ENCODE assay signal across 8 cellular contexts in the genomic region with DNA sequence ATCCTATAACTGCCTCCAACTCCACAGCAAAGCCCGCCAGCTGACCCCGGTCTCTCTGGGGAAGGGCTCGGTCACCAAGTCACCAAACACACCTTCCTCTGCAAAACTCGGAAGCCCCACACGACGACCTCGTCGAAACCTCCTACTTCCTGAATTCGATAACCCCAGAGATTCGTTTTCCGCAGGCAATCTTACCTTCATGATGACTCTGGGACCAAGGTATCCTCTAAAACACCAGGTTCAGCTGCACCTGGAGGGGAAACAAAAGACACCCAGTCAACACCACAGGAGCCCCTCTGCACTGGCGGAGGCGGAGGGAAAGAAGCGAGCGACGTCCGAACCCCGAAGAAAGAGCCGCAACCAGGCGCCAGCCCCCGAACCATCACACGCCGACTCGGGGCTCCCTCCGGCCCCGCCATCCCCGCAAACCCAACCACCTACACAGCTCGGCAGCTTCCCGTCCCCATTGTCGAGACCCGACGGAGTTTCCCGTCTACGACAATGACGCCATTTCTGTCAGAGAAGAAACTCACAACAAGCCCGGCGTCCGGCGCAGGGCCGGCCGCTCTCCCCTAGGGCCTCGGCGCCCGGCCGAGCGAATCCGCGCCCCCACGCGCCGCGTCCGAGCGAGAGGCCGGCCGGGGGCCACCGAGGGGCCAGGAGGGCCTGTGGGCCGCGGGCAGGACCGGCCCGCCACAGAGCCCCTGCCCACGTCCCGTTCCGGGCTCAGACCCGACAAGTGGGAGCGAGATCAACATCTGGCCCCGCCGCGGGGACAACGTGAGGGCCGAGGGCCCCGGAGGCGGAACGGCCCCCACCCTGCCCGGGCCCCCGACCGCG. TPM values are rescaled to one million over a fixed set of nuclear protein-coding genes. Genes with fewer than 3 reads are reported as not detected.
A peak's percentile ranks its signal among the peaks of the same experiment; 100 is the strongest.
DNase-seq lines count a peak whose midpoint lies in the region; ATAC-seq and TF ChIP-seq lines count a peak whose summit lies in the region.

No MANE protein-coding gene starts in this region.

- no peaks in the 10 kb centered on the region for H3K9me2 ChIP-seq in OCI-LY1 (ENCODE audit: low read depth, low read length)

- peak overlapping the region; percentile 84 for H3K4me2 ChIP-seq in OCI-LY1 (ENCODE audit: low read length)

- TF ChIP-seq POLR2A in esophagus squamous epithelium (IDR thresholded peaks at IDR 0.05) = no peak

- H3K27me3 ChIP-seq in CD8-positive, alpha-beta T cell (ENCODE audit: insufficient read depth, low read length) = no peaks in the 10 kb centered on the region
- no peaks in the 10 kb centered on the region for H3K27me3 ChIP-seq in OCI-LY1 (ENCODE audit: insufficient read depth, low read length)
- H3K27me3 ChIP-seq in esophagus squamous epithelium = no peaks in the 10 kb centered on the region

- peak; percentile 14 for ATAC-seq in CD8-positive, alpha-beta T cell
- ATAC-seq in natural killer cell (peak; percentile 11 to 31 (median 15)), HG02763 (IDR thresholded peaks at IDR 0.05; ENCODE audit: unreplicated experiment) (no peak)

- intact Hi-C loops in CD8-positive, alpha-beta T cell (cut with DNase I, micrococcal nuclease) = loop anchor here (2.0 to 10.0 kb wide), 9 partner anchors 35 to 1275 kb away; partner anchors contain the start of genes LYST (in 2 of the 2), ERO1B (in 1 of the 2), HEATR1 (in 1 of the 2) and RBM34 (in 1 of the 2)
- intact Hi-C loops in esophagus squamous epithelium (cut with DNase I) = loop anchor here (10.0 kb wide), 1 partner anchor 62 kb away; no protein-coding TSS in a partner anchor
- intact Hi-C loops in natural killer cell (cut with micrococcal nuclease) = loop anchor here (5.0 to 10.0 kb wide), 4 partner anchors 90 to 722 kb away; partner anchors contain the start of genes LYST and TOMM20

- H3K4me1 Mint-ChIP-seq in CD8-positive, alpha-beta T cell (ENCODE audit: low read depth) = peaks cover 56% of the 10 kb centered on the region
- H3K4me1 Mint-ChIP-seq in natural killer cell = peaks cover 39 to 43% of the 10 kb centered on the region in 2 donors

- no peaks in the 10 kb centered on the region for H3K9me3 ChIP-seq in CD8-positive, alpha-beta T cell (ENCODE audit: low read length)
- H3K9me3 ChIP-seq in OCI-LY1 (ENCODE audit: low read length) (no peaks in the 10 kb centered on the region), esophagus squamous epithelium (no peaks in the 10 kb centered on the region)

- peak overlapping the region; percentile 95 for H3K27ac Mint-ChIP-seq in CD8-positive, alpha-beta T cell
- H3K27ac Mint-ChIP-seq in natural killer cell = no peak overlapping the region

- CTCF ChIA-PET in CD8-positive, alpha-beta T cell (lab: Charles Lee) = interaction anchor here (0.6 kb wide), 2 partner anchors 39 to 51 kb away, joined by 3 read pairs; no protein-coding TSS in a partner anchor

- 0% methylated on average over 3 to 6 of the region's 78 CpGs for WGBS in esophagus squamous epithelium, 2 donors

- DNase-seq in CD8-positive, alpha-beta T cell = peak; percentile 34 to 76 (median 57)
- DNase-seq in HCEC 1CT = peak; percentile 87
- DNase-seq in activated T-cell treated with anti-CD3 and anti-CD28 coated beads, Interleukin-2, amount 50 U/mL, for 48 hours = peak; percentile 76
- DNase-seq in esophagus squamous epithelium (lab: John Stamatoyannopoulos, UW) = no peak
- DNase-seq in natural killer cell = peak; percentile 68
- peak; percentile 52 to 73 (median 68) for DNase-seq in stimulated activated naive CD4-positive, alpha-beta T cell (lab: John Stamatoyannopoulos, UW)

- peak overlapping the region; percentile 97 for H3K4me3 Mint-ChIP-seq in CD8-positive, alpha-beta T cell
- peak overlapping the region; percentile 99 for H3K4me3 Mint-ChIP-seq in natural killer cell

- no peak for TF ChIP-seq CTCF in CD8-positive, alpha-beta T cell (IDR thresholded peaks at IDR 0.05)
- TF ChIP-seq CTCF in OCI-LY1 (IDR thresholded peaks at IDR 0.05; ENCODE audit: low read length) (no peak), esophagus squamous epithelium (IDR thresholded peaks at IDR 0.05) (no peak), natural killer cell (IDR thresholded peaks at IDR 0.05) (no peak)

- H3K36me3 ChIP-seq in CD8-positive, alpha-beta T cell (ENCODE audit: insufficient read depth, low read length) = no peaks in the 10 kb centered on the region
- peaks cover 20% of the 10 kb centered on the region; the same call in 1 of the 2 replicates for H3K36me3 ChIP-seq in OCI-LY1 (ENCODE audit: insufficient read depth, low read length)
- peaks cover 0 to 3% (median 0%) of the 10 kb centered on the region in 3 donors for H3K36me3 ChIP-seq in esophagus squamous epithelium

- H3K27ac ChIP-seq in CD8-positive, alpha-beta T cell (ENCODE audit: low read depth, low read length) = peak overlapping the region; percentile 86
- H3K27ac ChIP-seq in OCI-LY1 (ENCODE audit: low read depth, low read length, poor library complexity, severe bottlenecking) (peak overlapping the region; percentile 81), esophagus squamous epithelium (peak overlapping the region; percentile 93 to 98 (median 96))

- POLR2A ChIA-PET in CD8-positive, alpha-beta T cell (lab: Charles Lee) = interaction anchor here (0.6 to 1.4 kb wide), 4 partner anchors 13 to 198 kb away, joined by 3 to 4 read pairs (median 4); partner anchors contain the start of gene TOMM20

- H3K36me3 Mint-ChIP-seq in CD8-positive, alpha-beta T cell = peaks cover 39% of the 10 kb centered on the region
- no peaks in the 10 kb centered on the region for H3K36me3 Mint-ChIP-seq in natural killer cell

- no peaks in the 10 kb centered on the region for H3F3A ChIP-seq in OCI-LY1 (ENCODE audit: insufficient read depth, low read length)

- H4K20me1 ChIP-seq in OCI-LY1 (ENCODE audit: insufficient read depth, low read length) = no peaks in the 10 kb centered on the region

- H3K4me3 ChIP-seq in CD8-positive, alpha-beta T cell (ENCODE audit: low read depth, low read length) = peak overlapping the region; percentile 66
- H3K4me3 ChIP-seq in OCI-LY1 (ENCODE audit: low read depth, low read length, poor library complexity, severe bottlenecking) (peak overlapping the region; percentile 79), esophagus squamous epithelium (peak overlapping the region; percentile 77 to 94 (median 90))

- H3K9me3 Mint-ChIP-seq in CD8-positive, alpha-beta T cell = no peaks in the 10 kb centered on the region
- no peaks in the 10 kb centered on the region for H3K9me3 Mint-ChIP-seq in natural killer cell

- peak overlapping the region; percentile 91 for H3K9ac ChIP-seq in OCI-LY1 (ENCODE audit: low read length)

- peaks cover 59% of the 10 kb centered on the region for H3K4me1 ChIP-seq in CD8-positive, alpha-beta T cell (ENCODE audit: insufficient read depth, low read length)
- H3K4me1 ChIP-seq in OCI-LY1 (ENCODE audit: insufficient read depth, low read length, severe bottlenecking) (peaks cover 51% of the 10 kb centered on the region), esophagus squamous epithelium (peaks cover 24 to 74% (median 45%) of the 10 kb centered on the region in 3 donors)

- H3K27me3 Mint-ChIP-seq in CD8-positive, alpha-beta T cell (ENCODE audit: low read depth) = no peaks in the 10 kb centered on the region
- H3K27me3 Mint-ChIP-seq in natural killer cell (ENCODE audit: low read depth in 2 of 2) = no peaks in the 10 kb centered on the region

- H3K79me2 ChIP-seq in OCI-LY1 (ENCODE audit: insufficient read depth, low read length) = peaks cover 82% of the 10 kb centered on the region

- H2AFZ ChIP-seq in OCI-LY1 (ENCODE audit: low read length) = no peak overlapping the region

RNA-seq across cellular contexts. Expression of gene ARID4B, which starts 1.0 kb away (rescaled TPM):
- 100 to 1,000 TPM; 153 to 156 TPM for total RNA-seq in CD8-positive, alpha-beta T cell
- total RNA-seq in esophagus squamous epithelium = 10 to 100 TPM; 15.2 to 99.7 (median 30.8) TPM
- 100 to 1,000 TPM; 161 to 189 (median 178) TPM for total RNA-seq in natural killer cell

RNA-seq across cellular contexts. Expression of gene GGPS1, which starts 1.4 kb away (rescaled TPM):
- total RNA-seq in CD8-positive, alpha-beta T cell = 10 to 100 TPM; 18.2 to 21.3 TPM
- total RNA-seq in esophagus squamous epithelium (10 to 100 TPM in 3 of 4 donors, 1 to 10 TPM in 1; 6.0 to 17.0 (median 14.1) TPM), natural killer cell (10 to 100 TPM; 18.7 to 26.0 (median 23.9) TPM)

RNA-seq across cellular contexts. Expression of gene TBCE, which starts 40.3 kb away (rescaled TPM):
- total RNA-seq in CD8-positive, alpha-beta T cell = 1 to 10 TPM; 6.0 to 7.1 TPM
- 10 to 100 TPM; 11.2 to 18.6 (median 14.6) TPM for total RNA-seq in esophagus squamous epithelium
- 10 to 100 TPM; 24.1 to 25.2 (median 25.0) TPM for total RNA-seq in natural killer cell
